ENCODE assay signal across 8 cellular contexts in the genomic region with DNA sequence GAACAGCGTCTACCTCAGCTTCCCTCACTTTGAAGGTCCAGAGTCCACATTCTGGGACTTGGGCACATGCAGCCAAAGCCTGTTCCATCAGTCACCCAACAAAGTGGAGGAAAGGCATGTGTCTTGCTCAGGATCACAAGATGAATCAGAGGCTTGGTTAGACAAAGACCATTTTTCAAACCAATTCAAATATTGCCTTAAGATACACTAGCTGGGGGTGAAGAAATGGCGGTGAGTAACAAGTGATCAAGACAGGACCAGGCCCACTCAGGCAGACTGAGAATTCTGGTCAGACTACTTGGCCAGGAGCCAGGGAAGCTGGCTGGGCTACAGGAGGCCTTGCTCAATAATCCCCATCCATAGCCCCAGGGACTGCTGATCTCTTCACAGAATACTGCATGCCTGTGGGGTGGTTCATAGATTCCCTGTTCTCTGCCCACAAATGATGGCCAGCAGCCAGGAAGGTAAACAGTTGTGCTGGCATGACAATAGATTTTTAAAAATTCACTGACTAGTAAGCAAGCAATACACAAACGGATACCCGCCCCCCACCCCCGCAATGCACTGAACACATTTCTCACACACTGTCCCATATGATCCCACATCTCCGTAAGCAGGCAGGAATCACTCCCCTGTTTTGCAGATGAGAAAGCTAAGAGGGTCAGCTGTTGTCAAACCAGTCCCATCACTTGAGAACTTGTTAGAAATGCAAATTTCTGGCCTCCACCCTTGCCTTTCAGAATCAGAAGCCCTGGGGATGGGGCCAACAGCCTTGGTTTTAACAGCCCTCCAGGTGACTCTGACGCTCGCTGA. TPM values are rescaled to one million over a fixed set of nuclear protein-coding genes. Genes with fewer than 3 reads are reported as not detected.
DNase-seq lines count a peak whose midpoint lies in the region; ATAC-seq and TF ChIP-seq lines count a peak whose summit lies in the region.

No MANE protein-coding gene starts in this region.

- no peaks in the 10 kb centered on the region for H3K36me3 Mint-ChIP-seq in natural killer cell treated with Interleukin-12 subunit alpha and Interleukin-12 subunit beta and Interleukin-15 and Interleukin-18, amount 100 ng/mL, for 72 hours

- no peak for TF ChIP-seq CTCF in LNCaP clone FGC (IDR thresholded peaks at IDR 0.05; ENCODE audit: control insufficient read depth, extremely low read depth, insufficient read depth)

- peaks cover 16 to 32% (median 24%) of the 10 kb centered on the region in 3 donors for H3K4me1 ChIP-seq in skeletal muscle tissue (ENCODE audit: control insufficient read depth in 3 of 3, insufficient read depth in 3 of 3, low read length in 3 of 3)

- no peaks in the 10 kb centered on the region for H3K9me3 ChIP-seq in skeletal muscle tissue (ENCODE audit: control insufficient read depth in 3 of 3, low read length in 3 of 3)

- intact Hi-C loops in Right ventricle myocardium superior (cut with DNase I): no loop called here

- DNase-seq in AG08395 (ENCODE audit: low spot score): peak; percentile 99
- peak; percentile 81 for DNase-seq in LNCaP clone FGC (ENCODE audit: low read depth)
- peak; percentile 92 for DNase-seq in SW480 (ENCODE audit: low spot score)
- peak; percentile 89 for DNase-seq in Right ventricle myocardium superior
- no peak for DNase-seq in activated gamma-delta T cell (lab: John Stamatoyannopoulos, UW)
- DNase-seq in natural killer cell treated with Interleukin-12 subunit alpha and Interleukin-12 subunit beta and Interleukin-15 and Interleukin-18, amount 100 ng/mL, for 72 hours (ENCODE audit: low spot score): no peak
- DNase-seq in SKM-1 (lab: John Stamatoyannopoulos, UW; ENCODE audit: unreplicated experiment): no peak

- no peak overlapping the region for H3K4me3 Mint-ChIP-seq in natural killer cell treated with Interleukin-12 subunit alpha and Interleukin-12 subunit beta and Interleukin-15 and Interleukin-18, amount 100 ng/mL, for 72 hours

- peak overlapping the region; percentile 19 to 33 (median 24) for H3K9ac ChIP-seq in skeletal muscle tissue (ENCODE audit: low read depth in 1 of 3, low read length in 3 of 3)

- H3K4me1 Mint-ChIP-seq in natural killer cell treated with Interleukin-12 subunit alpha and Interleukin-12 subunit beta and Interleukin-15 and Interleukin-18, amount 100 ng/mL, for 72 hours (ENCODE audit: low read depth in 2 of 2): peaks cover 5 to 10% of the 10 kb centered on the region in 2 donors

- H3K4me3 ChIP-seq in LNCaP clone FGC (ENCODE audit: low read depth, low read length): no peak overlapping the region
- no peak overlapping the region for H3K4me3 ChIP-seq in skeletal muscle tissue (ENCODE audit: low read length in 3 of 3)

- peak overlapping the region; percentile 17 for H3K27ac ChIP-seq in skeletal muscle tissue (ENCODE audit: low read depth, low read length)

- no peaks in the 10 kb centered on the region for H3K27me3 ChIP-seq in skeletal muscle tissue (ENCODE audit: control insufficient read depth in 3 of 3, insufficient read depth in 3 of 3, low read length in 3 of 3)

- no peak overlapping the region for H3K27ac Mint-ChIP-seq in natural killer cell treated with Interleukin-12 subunit alpha and Interleukin-12 subunit beta and Interleukin-15 and Interleukin-18, amount 100 ng/mL, for 72 hours

- H3K9me3 Mint-ChIP-seq in natural killer cell treated with Interleukin-12 subunit alpha and Interleukin-12 subunit beta and Interleukin-15 and Interleukin-18, amount 100 ng/mL, for 72 hours: no peaks in the 10 kb centered on the region

- ATAC-seq in Right ventricle myocardium superior (ENCODE audit: poor library complexity): peak; percentile 91
- no peak for ATAC-seq in natural killer cell treated with Interleukin-12 subunit alpha and Interleukin-12 subunit beta and Interleukin-15 and Interleukin-18, amount 100 ng/mL, for 72 hours

- H3K27me3 Mint-ChIP-seq in natural killer cell treated with Interleukin-12 subunit alpha and Interleukin-12 subunit beta and Interleukin-15 and Interleukin-18, amount 100 ng/mL, for 72 hours: no peaks in the 10 kb centered on the region

- peaks cover 0 to 11% (median 4%) of the 10 kb centered on the region in 3 donors for H3K36me3 ChIP-seq in skeletal muscle tissue (ENCODE audit: control insufficient read depth in 3 of 3, insufficient read depth in 3 of 3, low read length in 3 of 3)

RNA-seq across cellular contexts. Expression of gene ERI3, which starts 27.2 kb away (rescaled TPM):
- total RNA-seq in Right ventricle myocardium superior (52.3 TPM), skeletal muscle tissue (52.7 TPM)
- 10 to 100 TPM; 33.2 to 36.0 TPM for total RNA-seq in natural killer cell treated with Interleukin-12 subunit alpha and Interleukin-12 subunit beta and Interleukin-15 and Interleukin-18, amount 100 ng/mL, for 72 hours

Comparison
In these comparisons a context has a peak if more than half of its experiments do, and no peak if none do; other contexts are left out.
1. DNase-seq: peak in AG08395 (single experiment), LNCaP clone FGC (single experiment), SW480 (single experiment) and Right ventricle myocardium superior (single experiment); none in activated gamma-delta T cell (single experiment), natural killer cell treated with Interleukin-12 subunit alpha and Interleukin-12 subunit beta and Interleukin-15 and Interleukin-18, amount 100 ng/mL, for 72 hours (single experiment) and SKM-1 (single experiment).